ENCODE assay signal across 8 cellular contexts in the genomic region with DNA sequence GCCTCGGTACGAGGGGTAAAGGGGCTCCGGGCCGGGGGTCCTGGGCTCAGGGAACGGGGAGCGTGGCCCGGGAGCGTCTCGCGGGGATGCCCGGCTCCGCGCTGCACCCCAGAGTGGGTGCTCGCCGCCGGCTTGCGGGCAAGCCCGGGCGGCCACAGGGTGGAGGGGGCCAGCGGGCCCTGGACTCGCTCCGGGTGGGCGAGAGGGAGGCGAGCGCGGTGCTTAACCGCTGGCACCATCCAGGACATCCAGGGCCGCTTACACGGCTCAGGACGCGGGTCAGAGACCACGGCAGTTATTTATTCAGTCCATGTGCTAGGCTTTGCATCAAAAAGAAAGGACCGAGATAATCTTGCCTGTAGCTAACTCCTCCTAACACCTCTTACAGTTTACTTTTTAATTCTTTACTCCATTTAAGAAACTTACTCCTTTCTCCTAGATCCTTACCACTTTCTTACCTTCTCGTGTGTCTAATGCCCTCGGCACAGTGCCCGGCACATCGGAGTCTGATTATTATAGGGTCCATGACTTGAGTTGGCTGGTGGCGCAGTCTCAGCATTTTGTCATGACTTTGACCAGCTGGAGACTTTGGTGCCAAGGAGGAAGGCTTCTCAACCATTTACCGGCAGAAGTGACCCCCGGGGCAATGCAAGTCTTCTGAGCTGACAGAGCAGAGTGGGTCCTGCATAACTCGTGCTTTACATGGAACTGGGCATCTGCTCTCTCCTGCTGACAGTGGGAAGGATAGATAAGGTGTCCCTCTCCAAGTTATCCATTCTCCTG. TPM values are rescaled to one million over a fixed set of nuclear protein-coding genes. Genes with fewer than 3 reads are reported as not detected.
A peak's percentile ranks its signal among the peaks of the same experiment; 100 is the strongest.
DNase-seq lines count a peak whose midpoint lies in the region; ATAC-seq and TF ChIP-seq lines count a peak whose summit lies in the region.

No MANE protein-coding gene starts in this region.

- ATAC-seq in GM21367 (IDR thresholded peaks at IDR 0.05; ENCODE audit: unreplicated experiment) = peak; percentile 29

- H3K9me3 ChIP-seq in CD4-positive, alpha-beta memory T cell (ENCODE audit: control insufficient read depth in 1 of 2, low read length in 2 of 2) = no peaks in the 10 kb centered on the region
- H3K9me3 ChIP-seq in breast epithelium = no peaks in the 10 kb centered on the region

- H3K27me3 Mint-ChIP-seq in CD4-positive, alpha-beta memory T cell = no peaks in the 10 kb centered on the region
- peaks cover 4% of the 10 kb centered on the region for H3K27me3 Mint-ChIP-seq in type B pancreatic cell

- H3K27ac Mint-ChIP-seq in CD4-positive, alpha-beta memory T cell = peak overlapping the region; percentile 1 to 94 (median 76)
- peak overlapping the region; percentile 85 for H3K27ac Mint-ChIP-seq in type B pancreatic cell

- no peaks in the 10 kb centered on the region for H3K27me3 ChIP-seq in CD4-positive, alpha-beta memory T cell (ENCODE audit: insufficient read depth, low read length)
- no peaks in the 10 kb centered on the region for H3K27me3 ChIP-seq in breast epithelium

- H3K36me3 Mint-ChIP-seq in CD4-positive, alpha-beta memory T cell = peaks cover 0 to 5% of the 10 kb centered on the region in 2 donors
- peaks cover 4% of the 10 kb centered on the region for H3K36me3 Mint-ChIP-seq in type B pancreatic cell

- H3K4me1 Mint-ChIP-seq in CD4-positive, alpha-beta memory T cell = peaks cover 13 to 25% (median 18%) of the 10 kb centered on the region in 4 donors
- H3K4me1 Mint-ChIP-seq in type B pancreatic cell (ENCODE audit: unreplicated experiment) = peaks cover 16% of the 10 kb centered on the region

- peak in 2 of 5 donors; percentile 4 to 31 for DNase-seq in CD4-positive, alpha-beta memory T cell
- DNase-seq in Kasumi-1 (lab: John Stamatoyannopoulos, UW) (peak; percentile 15 to 41), breast epithelium (ENCODE audit: low spot score in 2 of 2) (no peak), lower leg skin (ENCODE audit: low spot score in 2 of 2) (peak; percentile 45 to 89), type B pancreatic cell (ENCODE audit: extremely low spot score, unreplicated experiment) (no peak), nucleus accumbens (lab: John Stamatoyannopoulos, UW) (no peak), NCI-H748 treated with DMSO at 0.1 percent for 48 hours (lab: John Stamatoyannopoulos, UW) (no peak)

- WGBS in lower leg skin, 2 donors = 3 to 5% methylated on average over 22 to 31 of the region's 41 CpGs

- peaks cover 0 to 2% (median 0%) of the 10 kb centered on the region in 8 donors for H3K9me3 Mint-ChIP-seq in CD4-positive, alpha-beta memory T cell
- H3K9me3 Mint-ChIP-seq in type B pancreatic cell = no peaks in the 10 kb centered on the region

- peak overlapping the region; percentile 58 for H3K27ac ChIP-seq in CD4-positive, alpha-beta memory T cell (ENCODE audit: low read depth, low read length)
- peak overlapping the region; percentile 96 to 97 for H3K27ac ChIP-seq in breast epithelium

- H3K36me3 ChIP-seq in CD4-positive, alpha-beta memory T cell (ENCODE audit: insufficient read depth, low read length) = no peaks in the 10 kb centered on the region
- no peaks in the 10 kb centered on the region for H3K36me3 ChIP-seq in breast epithelium

- POLR2A ChIA-PET in CD4-positive, alpha-beta memory T cell (lab: Charles Lee; ENCODE audit: partially characterized antibody) = interaction anchor here (0.6 to 2.2 kb wide), 7 partner anchors 19 to 1290 kb away, joined by 3 to 14 read pairs (median 3); partner anchors contain the start of genes C2orf42 and GMCL1

- intact Hi-C loops in CD4-positive, alpha-beta memory T cell (cut with micrococcal nuclease) = loop anchor here (5.0 kb wide), 1 partner anchor 75 kb away; no protein-coding TSS in a partner anchor
- intact Hi-C loops in breast epithelium (cut with DNase I; ENCODE audit: low total_unique reads) (no loop called here), lower leg skin (cut with DNase I; ENCODE audit: low total_unique reads) (loop anchor here (5.0 kb wide), 1 partner anchor 75 kb away; no protein-coding TSS in a partner anchor)

- TF ChIP-seq POLR2A in breast epithelium (IDR thresholded peaks at IDR 0.05) (no peak), lower leg skin (IDR thresholded peaks at IDR 0.05) (no peak)

- CTCF ChIA-PET in CD4-positive, alpha-beta memory T cell (lab: Charles Lee; ENCODE audit: partially characterized antibody) = interaction anchor here (3.3 to 3.8 kb wide), 2 partner anchors 18 to 74 kb away, joined by 13 to 22 read pairs; no protein-coding TSS in a partner anchor

- TF ChIP-seq CTCF in breast epithelium (IDR thresholded peaks at IDR 0.05) (no peak), lower leg skin (IDR thresholded peaks at IDR 0.05) (no peak), type B pancreatic cell (conservative IDR thresholded peaks at IDR 0.05) (no peak)

- peaks cover 14% of the 10 kb centered on the region for H3K4me1 ChIP-seq in CD4-positive, alpha-beta memory T cell (ENCODE audit: insufficient read depth, low read length)
- H3K4me1 ChIP-seq in breast epithelium = peaks cover 0 to 10% of the 10 kb centered on the region in 2 donors

- H3K4me3 Mint-ChIP-seq in CD4-positive, alpha-beta memory T cell = peak overlapping the region; percentile 88 to 97 (median 94)
- peak overlapping the region; percentile 99 for H3K4me3 Mint-ChIP-seq in type B pancreatic cell

- H3K4me3 ChIP-seq in CD4-positive, alpha-beta memory T cell (ENCODE audit: low read length in 2 of 2) = peak overlapping the region; percentile 73 to 83
- H3K4me3 ChIP-seq in breast epithelium = peak overlapping the region; percentile 79 to 95 (median 88)
- peak overlapping the region; percentile 52 for H3K4me3 ChIP-seq in lower leg skin (ENCODE audit: low read depth, poor library complexity, severe bottlenecking)

RNA-seq across cellular contexts. Expression of gene ANXA4, which starts 0.4 kb away (rescaled TPM):
- total RNA-seq in CD4-positive, alpha-beta memory T cell = 10 to 100 TPM; 22.3 to 24.2 TPM
- 10 to 100 TPM; 27.5 to 30.8 TPM for polyA plus RNA-seq in CD4-positive, alpha-beta memory T cell
- total RNA-seq in breast epithelium (10 to 100 TPM; 61.6 to 77.1 (median 65.6) TPM), lower leg skin (100 to 1,000 TPM in 1 of 4 donors, 10 to 100 TPM in 3; 60.2 to 107 (median 64.9) TPM), type B pancreatic cell (ENCODE audit: low replicate concordance) (84.5 and 152 TPM in 2 replicates)

Comparison
In these comparisons a context has a peak if more than half of its experiments do, and no peak if none do; other contexts are left out.
1. DNase-seq: peak in Kasumi-1 (2 of 2) and lower leg skin (2 of 2); none in breast epithelium (0 of 2), type B pancreatic cell (single experiment), nucleus accumbens (0 of 56) and NCI-H748 treated with DMSO at 0.1 percent for 48 hours (single experiment).
2. Peak in every context shown above with its lines, with median percentiles within 50 percentile points of each other: H3K4me3 ChIP-seq.